15 cellular contexts compared by ENCODE assay signal in the genomic region with DNA sequence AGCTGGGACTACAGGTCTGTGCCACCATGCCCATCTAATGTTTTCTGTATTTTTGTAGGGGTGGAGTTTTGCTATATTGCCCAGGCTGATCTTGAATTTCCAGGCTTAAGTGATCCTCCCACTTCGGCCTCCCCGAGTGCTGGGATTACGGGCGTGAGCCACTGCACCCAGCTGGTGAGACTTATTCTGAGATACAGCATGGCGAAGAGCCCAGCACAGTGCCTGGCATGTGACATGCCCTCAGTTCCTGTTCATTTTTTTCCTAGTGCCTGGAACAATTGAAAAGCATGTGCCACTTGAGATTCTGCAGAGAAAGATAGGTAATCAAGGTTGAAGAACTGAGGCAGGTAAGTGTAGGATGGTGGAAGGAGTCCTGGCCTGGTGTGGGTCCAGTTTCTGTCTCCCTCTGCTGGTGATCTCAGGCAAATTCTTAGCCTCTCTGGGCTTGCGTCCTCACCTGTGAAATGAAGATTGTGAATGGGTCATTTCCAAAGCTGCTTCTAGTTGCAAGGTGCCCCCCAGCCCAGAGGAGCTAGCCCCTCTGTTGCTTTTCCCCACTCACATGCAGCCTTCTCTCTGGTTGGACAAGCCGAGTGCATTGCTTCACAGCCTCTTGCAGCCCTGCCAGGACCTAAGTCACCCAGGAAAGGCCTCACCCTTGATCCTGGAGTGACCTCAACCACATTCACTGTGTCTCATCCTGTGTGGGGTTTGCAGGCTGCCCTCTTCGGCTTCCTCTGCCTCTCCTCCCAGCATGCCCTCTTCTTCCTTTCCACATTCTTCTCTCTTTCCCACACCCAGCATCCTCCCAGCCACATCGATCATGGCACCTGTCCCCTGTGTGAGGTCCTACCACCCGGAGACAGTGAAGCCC. TPM values are rescaled to one million over a fixed set of nuclear protein-coding genes. Genes with fewer than 3 reads are reported as not detected.
DNase-seq lines count a peak whose midpoint lies in the region; ATAC-seq, FAIRE-seq and TF ChIP-seq lines count a peak whose summit lies in the region.
"Had no signal": no experiment of that assay in that cellular context is flagged by ENCODE, and none has a peak within 500 bp of the region (broad histone marks: within the 10 kb centered on the region; RNA-seq: fewer than 3 reads in every experiment).

No MANE protein-coding gene starts in this region.

- H3K9me3 ChIP-seq in Loucy (ENCODE audit: insufficient read depth, low read depth, low read length) = no peaks in the 10 kb centered on the region
- H3K9me3 ChIP-seq in naive thymus-derived CD4-positive, alpha-beta T cell (ENCODE audit: control insufficient read depth in 2 of 3, low read length in 3 of 3) = no peaks in the 10 kb centered on the region
- H3K9me3 ChIP-seq: MG63 had no signal

- no peak for FAIRE-seq in GM12891 (lab: Jason Lieb, UNC)
- FAIRE-seq: colon had no signal

- no peaks in the 10 kb centered on the region for H3K79me2 ChIP-seq in Loucy (ENCODE audit: insufficient read depth, low read length)

- POLR2A ChIA-PET in naive thymus-derived CD4-positive, alpha-beta T cell (lab: Charles Lee) = no interaction called here

- H3K4me1 Mint-ChIP-seq in activated CD8-positive, alpha-beta memory T cell treated with anti-CD3 and anti-CD28 coated beads, Interleukin-2, amount 10 ng/mL, durations not matched to agents 7 days and 5 days = peaks cover 11% of the 10 kb centered on the region
- H3K4me1 Mint-ChIP-seq in progenitor cell of endocrine pancreas (ENCODE audit: low read depth) = no peaks in the 10 kb centered on the region
- H3K4me1 Mint-ChIP-seq in naive thymus-derived CD4-positive, alpha-beta T cell = peaks cover 0 to 6% (median 3%) of the 10 kb centered on the region in 7 donors

- no peak overlapping the region for H3K4me3 Mint-ChIP-seq in activated CD8-positive, alpha-beta memory T cell treated with anti-CD3 and anti-CD28 coated beads, Interleukin-2, amount 10 ng/mL, durations not matched to agents 7 days and 5 days
- no peak overlapping the region for H3K4me3 Mint-ChIP-seq in progenitor cell of endocrine pancreas (ENCODE audit: low read depth)
- H3K4me3 Mint-ChIP-seq in naive thymus-derived CD4-positive, alpha-beta T cell = no peak overlapping the region
- H3K4me3 Mint-ChIP-seq: stimulated activated memory B cell treated with anti-CD40 and anti-IgM and Interleukin-4, amounts not matched to agents 10 μg/mL and 1 μg/mL and 100 μg/mL, for 72 hours had no signal

- no peak for TF ChIP-seq POLR2A in GM12891 (IDR thresholded peaks at IDR 0.05; ENCODE audit: low read depth, low read length)

- intact Hi-C loops in naive thymus-derived CD4-positive, alpha-beta T cell (cut with micrococcal nuclease) = no loop called here

- H3K4me2 ChIP-seq in Loucy (ENCODE audit: low read depth, low read length, poor library complexity, severe bottlenecking) = no peak overlapping the region

- H2AFZ ChIP-seq in Loucy (ENCODE audit: low read length) = no peak overlapping the region

- no peaks in the 10 kb centered on the region for H3K36me3 ChIP-seq in Loucy (ENCODE audit: insufficient read depth, low read length)
- no peaks in the 10 kb centered on the region for H3K36me3 ChIP-seq in naive thymus-derived CD4-positive, alpha-beta T cell (ENCODE audit: control insufficient read depth in 2 of 3, insufficient read depth in 3 of 3, low read length in 3 of 3)
- H3K36me3 ChIP-seq: MG63 had no signal

- CTCF ChIA-PET in activated CD8-positive, alpha-beta memory T cell treated with anti-CD3 and anti-CD28 coated beads, Interleukin-2, amount 10 ng/mL, durations not matched to agents 7 days and 5 days (lab: Charles Lee) = interaction anchor here (0.8 to 2.1 kb wide), 3 partner anchors 11 to 141 kb away, joined by 4 to 6 read pairs (median 4); no protein-coding TSS in a partner anchor
- CTCF ChIA-PET in naive thymus-derived CD4-positive, alpha-beta T cell (lab: Charles Lee) = no interaction called here

- H3K27me3 ChIP-seq in Loucy (ENCODE audit: insufficient read depth, low read length, poor library complexity, severe bottlenecking) = no peaks in the 10 kb centered on the region
- H3K27me3 ChIP-seq in naive thymus-derived CD4-positive, alpha-beta T cell (ENCODE audit: control insufficient read depth in 2 of 2, insufficient read depth in 2 of 2, low read length in 2 of 2) = peaks cover 0 to 5% of the 10 kb centered on the region in 2 donors

- no peaks in the 10 kb centered on the region for H3K9me3 Mint-ChIP-seq in activated CD8-positive, alpha-beta memory T cell treated with anti-CD3 and anti-CD28 coated beads, Interleukin-2, amount 10 ng/mL, durations not matched to agents 7 days and 5 days (ENCODE audit: low read depth)
- peaks cover 4% of the 10 kb centered on the region for H3K9me3 Mint-ChIP-seq in progenitor cell of endocrine pancreas (ENCODE audit: low read depth)
- peaks cover 0 to 3% (median 0%) of the 10 kb centered on the region in 11 donors for H3K9me3 Mint-ChIP-seq in naive thymus-derived CD4-positive, alpha-beta T cell
- H3K9me3 Mint-ChIP-seq: stimulated activated memory B cell treated with anti-CD40 and anti-IgM and Interleukin-4, amounts not matched to agents 10 μg/mL and 1 μg/mL and 100 μg/mL, for 72 hours had no signal

- H3K36me3 Mint-ChIP-seq in activated CD8-positive, alpha-beta memory T cell treated with anti-CD3 and anti-CD28 coated beads, Interleukin-2, amount 10 ng/mL, durations not matched to agents 7 days and 5 days = no peaks in the 10 kb centered on the region
- no peaks in the 10 kb centered on the region for H3K36me3 Mint-ChIP-seq in progenitor cell of endocrine pancreas (ENCODE audit: insufficient read depth)
- H3K36me3 Mint-ChIP-seq in naive thymus-derived CD4-positive, alpha-beta T cell = no peaks in the 10 kb centered on the region
- H3K36me3 Mint-ChIP-seq: stimulated activated memory B cell treated with anti-CD40 and anti-IgM and Interleukin-4, amounts not matched to agents 10 μg/mL and 1 μg/mL and 100 μg/mL, for 72 hours had no signal

- no peak overlapping the region for H3K27ac ChIP-seq in naive thymus-derived CD4-positive, alpha-beta T cell (ENCODE audit: low read depth, low read length)

- peak; percentile 47 for DNase-seq in activated CD8-positive, alpha-beta memory T cell treated with anti-CD3 and anti-CD28 coated beads for 24 hours
- DNase-seq in activated CD8-positive, alpha-beta memory T cell treated with anti-CD3 and anti-CD28 coated beads, Interleukin-2, amount 10 ng/mL, durations not matched to agents 7 days and 5 days = no peak
- DNase-seq in dermis blood vessel endothelial cell = peak; percentile 5
- no peak for DNase-seq in progenitor cell of endocrine pancreas (ENCODE audit: low spot score, unreplicated experiment)
- DNase-seq in naive thymus-derived CD4-positive, alpha-beta T cell = no peak
- no peak for DNase-seq in DMS153 (lab: John Stamatoyannopoulos, UW)
- no peak for DNase-seq in GM12891 (ENCODE audit: insufficient read length, low spot score)
- DNase-seq: MG63; NCI-H69; stimulated activated CD4-positive, alpha-beta T cell treated with anti-CD3 and anti-CD28 coated beads, Interleukin-12 subunit alpha, Interleukin-12 subunit beta, amount 100 ng/mL, for 4 hours; T-helper 9 cell had no signal

- H3K27me3 Mint-ChIP-seq in activated CD8-positive, alpha-beta memory T cell treated with anti-CD3 and anti-CD28 coated beads, Interleukin-2, amount 10 ng/mL, durations not matched to agents 7 days and 5 days = peaks cover 48% of the 10 kb centered on the region
- peaks cover 52% of the 10 kb centered on the region for H3K27me3 Mint-ChIP-seq in progenitor cell of endocrine pancreas
- H3K27me3 Mint-ChIP-seq in naive thymus-derived CD4-positive, alpha-beta T cell = peaks cover 32 to 61% (median 58%) of the 10 kb centered on the region in 5 donors

- H4K20me1 ChIP-seq in Loucy (ENCODE audit: insufficient read depth, low read length, poor library complexity, severe bottlenecking) = no peaks in the 10 kb centered on the region

- TF ChIP-seq CTCF in Loucy (conservative IDR thresholded peaks at IDR 0.05; ENCODE audit: low read length) (peak; percentile 46; the same call in 1 of the 2 replicates), progenitor cell of endocrine pancreas (IDR thresholded peaks at IDR 0.05; ENCODE audit: unreplicated experiment) (peak; percentile 34)

- H3K4me1 ChIP-seq in Loucy (ENCODE audit: insufficient read depth, low read length, poor library complexity, severe bottlenecking) = no peaks in the 10 kb centered on the region
- no peaks in the 10 kb centered on the region for H3K4me1 ChIP-seq in naive thymus-derived CD4-positive, alpha-beta T cell (ENCODE audit: control insufficient read depth in 2 of 2, insufficient read depth in 2 of 2, low read length in 2 of 2)

- no peak overlapping the region for H3K9ac ChIP-seq in Loucy (ENCODE audit: low read depth, low read length, poor library complexity, severe bottlenecking)

- no peak for ATAC-seq in activated CD8-positive, alpha-beta memory T cell treated with anti-CD3 and anti-CD28 coated beads, Interleukin-2, amount 10 ng/mL, durations not matched to agents 7 days and 5 days
- no peak for ATAC-seq in naive thymus-derived CD4-positive, alpha-beta T cell
- ATAC-seq: stimulated activated memory B cell treated with anti-CD40 and anti-IgM and Interleukin-4, amounts not matched to agents 10 μg/mL and 1 μg/mL and 100 μg/mL, for 72 hours had no signal

- no peaks in the 10 kb centered on the region for H3F3A ChIP-seq in Loucy (ENCODE audit: low read depth)

- H3K4me3 ChIP-seq in Loucy (ENCODE audit: low read length, poor library complexity, severe bottlenecking) = no peak overlapping the region
- no peak overlapping the region for H3K4me3 ChIP-seq in naive thymus-derived CD4-positive, alpha-beta T cell (ENCODE audit: low read length)
- H3K4me3 ChIP-seq: MG63 had no signal

- no peaks in the 10 kb centered on the region for H3K9me2 ChIP-seq in Loucy (replicated peaks; ENCODE audit: low read depth, low read length)

- no peak overlapping the region for H3K27ac Mint-ChIP-seq in activated CD8-positive, alpha-beta memory T cell treated with anti-CD3 and anti-CD28 coated beads, Interleukin-2, amount 10 ng/mL, durations not matched to agents 7 days and 5 days
- H3K27ac Mint-ChIP-seq in progenitor cell of endocrine pancreas = no peak overlapping the region
- no peak overlapping the region for H3K27ac Mint-ChIP-seq in naive thymus-derived CD4-positive, alpha-beta T cell
- H3K27ac Mint-ChIP-seq: stimulated activated memory B cell treated with anti-CD40 and anti-IgM and Interleukin-4, amounts not matched to agents 10 μg/mL and 1 μg/mL and 100 μg/mL, for 72 hours had no signal

TF ChIP-seq in GM12891, 5 proteins besides CTCF, POLR2A, EP300 and RAD21 (continues in another document):
- TF ChIP-seq POLR2AphosphoS5 (IDR thresholded peaks at IDR 0.05; ENCODE audit: low read depth, low read length) (no peak), PAX5 (IDR thresholded peaks at IDR 0.05; ENCODE audit: insufficient read depth, low read length, severe bottlenecking) (no peak), TAF1 (IDR thresholded peaks at IDR 0.05; ENCODE audit: low read depth, low read length) (no peak), POU2F2 (IDR thresholded peaks at IDR 0.05; ENCODE audit: low read depth, low read length) (no peak)

RNA-seq across cellular contexts. Expression of a gene that starts 4.3 kb away (rescaled TPM):
- not detected for total RNA-seq in activated CD8-positive, alpha-beta memory T cell treated with anti-CD3 and anti-CD28 coated beads, Interleukin-2, amount 10 ng/mL, durations not matched to agents 7 days and 5 days
- total RNA-seq in dermis blood vessel endothelial cell (not detected in 2 replicates), progenitor cell of endocrine pancreas (not detected in 2 replicates)
- total RNA-seq in naive thymus-derived CD4-positive, alpha-beta T cell = not detected
- polyA plus RNA-seq in naive thymus-derived CD4-positive, alpha-beta T cell = not detected
- not detected for polyA plus RNA-seq in GM12891 (2012; ENCODE audit: low read depth, missing spikeins)
- total RNA-seq: myocyte had no signal

Comparison
In these comparisons a context has a peak if more than half of its experiments do, and no peak if none do; other contexts are left out.
1. DNase-seq: peak in activated CD8-positive, alpha-beta memory T cell treated with anti-CD3 and anti-CD28 coated beads for 24 hours (single experiment) and dermis blood vessel endothelial cell (single experiment); none in activated CD8-positive, alpha-beta memory T cell treated with anti-CD3 and anti-CD28 coated beads, Interleukin-2, amount 10 ng/mL, durations not matched to agents 7 days and 5 days (single experiment), progenitor cell of endocrine pancreas (single experiment), naive thymus-derived CD4-positive, alpha-beta T cell (0 of 9), DMS153 (single experiment) and GM12891 (single experiment).